In the genomic region with DNA sequence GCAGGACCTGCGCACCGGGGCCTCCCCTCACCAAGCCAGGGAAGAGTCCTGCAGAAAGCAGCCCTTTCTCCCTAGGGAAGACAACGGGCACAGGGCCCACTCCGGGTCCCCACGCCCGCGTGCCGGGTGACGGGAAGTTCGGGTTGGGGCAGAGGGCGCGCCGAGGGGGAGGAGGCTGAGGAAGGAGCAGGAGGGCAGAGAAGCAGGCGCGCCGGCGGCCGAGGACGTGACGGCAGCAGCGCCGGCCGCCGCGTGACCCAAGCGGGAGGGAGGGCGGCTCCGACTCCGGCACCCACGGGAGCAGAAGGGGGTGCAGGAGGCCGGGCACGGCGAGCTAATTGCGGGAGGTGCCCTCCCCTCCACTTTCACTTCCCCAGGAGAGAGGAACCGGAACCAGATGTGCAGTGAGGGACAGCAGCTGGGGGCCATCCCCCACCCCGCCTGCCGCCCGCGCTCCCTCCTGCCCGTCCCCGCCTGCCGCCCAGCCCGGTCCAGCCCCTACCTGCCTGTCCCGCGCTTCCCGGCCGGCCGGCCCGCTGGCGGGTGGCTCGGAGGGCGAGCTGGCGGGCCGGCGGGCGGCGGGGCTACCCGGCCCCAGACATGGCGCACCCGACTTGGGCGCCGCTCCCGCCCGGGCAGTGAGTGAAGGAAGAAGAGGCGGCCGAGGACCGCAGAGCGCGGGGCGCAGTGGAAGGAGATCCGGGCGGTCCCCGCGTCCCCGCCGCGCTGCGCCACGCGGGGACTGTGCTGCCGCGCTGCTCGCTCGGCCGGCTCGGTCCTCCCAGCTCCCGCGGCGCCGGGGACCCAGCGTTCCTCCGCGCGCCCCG, we compare ENCODE assay signal across 8 cellular contexts. TPM values are rescaled to one million over a fixed set of nuclear protein-coding genes. Genes with fewer than 3 reads are reported as not detected.
A peak's percentile ranks its signal among the peaks of the same experiment; 100 is the strongest.
DNase-seq lines count a peak whose midpoint lies in the region; ATAC-seq and TF ChIP-seq lines count a peak whose summit lies in the region.

No MANE protein-coding gene starts in this region.

- no peaks in the 10 kb centered on the region for H3K9me3 ChIP-seq in A673 (ENCODE audit: low read depth, low read length, poor library complexity, severe bottlenecking)
- H3K9me3 ChIP-seq in endocrine pancreas (ENCODE audit: control insufficient read depth, low read length), result no peaks in the 10 kb centered on the region

- H3K27ac ChIP-seq in A673 (ENCODE audit: low read depth, low read length, poor library complexity, severe bottlenecking), result peak overlapping the region; percentile 94

- H3K27me3 ChIP-seq in A673 (replicated peaks; ENCODE audit: insufficient read depth, low read depth, low read length, poor library complexity), result no peaks in the 10 kb centered on the region
- H3K27me3 ChIP-seq in endocrine pancreas (ENCODE audit: control insufficient read depth, insufficient read depth, low read length), result no peaks in the 10 kb centered on the region

- H3K36me3 ChIP-seq in A673 (ENCODE audit: insufficient read depth, low read length, poor library complexity, severe bottlenecking), result peaks cover 28% of the 10 kb centered on the region
- peaks cover 2% of the 10 kb centered on the region for H3K36me3 ChIP-seq in endocrine pancreas (ENCODE audit: control insufficient read depth, insufficient read depth, low read length)

- DNase-seq in A673 (ENCODE audit: low spot score), result peak; percentile 52
- peak; percentile 28 for DNase-seq in NCI-H510A (lab: John Stamatoyannopoulos, UW)
- peak; percentile 86 for DNase-seq in activated CD8-positive, alpha-beta memory T cell treated with anti-CD3 and anti-CD28 coated beads for 24 hours
- DNase-seq in midbrain (lab: John Stamatoyannopoulos, UW), result peak; percentile 68
- DNase-seq in stimulated activated CD8-positive, alpha-beta memory T cell treated with anti-CD3 and anti-CD28 coated beads, Interleukin-4, amount 100 ng/mL, for 24 hours (ENCODE audit: low read depth), result peak; percentile 57

- peak overlapping the region; percentile 86 for H3K9ac ChIP-seq in endocrine pancreas (ENCODE audit: control insufficient read depth, insufficient read depth, low read length)

- BruUV-seq in A673 (replicated peaks; lab: Mats Ljungman, UMichigan), result no TSS peak

- H3K4me1 ChIP-seq in A673 (ENCODE audit: insufficient read depth, low read length, poor library complexity, severe bottlenecking) (peaks cover 6% of the 10 kb centered on the region), endocrine pancreas (ENCODE audit: control insufficient read depth, insufficient read depth, low read length) (no peaks in the 10 kb centered on the region)

- ATAC-seq in GM18519 (IDR thresholded peaks at IDR 0.05; ENCODE audit: low FRiP score, unreplicated experiment) (peak; percentile 37), HG02981 (IDR thresholded peaks at IDR 0.05; ENCODE audit: unreplicated experiment) (peak; percentile 59)

- H3K4me3 ChIP-seq in A673 (ENCODE audit: low read depth, low read length, poor library complexity, severe bottlenecking), result peak overlapping the region; percentile 98
- peak overlapping the region; percentile 51 for H3K4me3 ChIP-seq in endocrine pancreas (ENCODE audit: control insufficient read depth, insufficient read depth, low read length)

- no peak for TF ChIP-seq CTCF in A673 (conservative IDR thresholded peaks at IDR 0.05; ENCODE audit: low read depth, low read length)

- intact Hi-C loops in A673 (cut with micrococcal nuclease; ENCODE audit: unreplicated experiment), result loop anchor here (2.0 kb wide), 1 partner anchor 149 kb away; no protein-coding TSS in a partner anchor

- CTCF ChIA-PET in A673 (lab: Charles Lee), result interaction anchor here (0.6 to 1.6 kb wide), 8 partner anchors 10 to 1239 kb away, joined by 3 to 14 read pairs (median 5); a partner anchor contains a TSS

- POLR2A ChIA-PET in A673 (lab: Charles Lee; ENCODE audit: low non-redundant PET), result interaction anchor here (0.6 to 0.7 kb wide), 3 partner anchors 18 to 44 kb away, joined by 3 to 16 read pairs (median 7); no protein-coding TSS in a partner anchor

RNA-seq across cellular contexts. Expression of a gene that starts 0.5 kb away (rescaled TPM):
- 61.5 and 66.6 TPM in 2 replicates for total RNA-seq in A673 (2021)

RNA-seq across cellular contexts. Expression of a gene that starts 12.4 kb away (rescaled TPM):
- 37.8 and 40.8 TPM in 2 replicates for total RNA-seq in A673 (2021)

RNA-seq across cellular contexts. Expression of a gene that starts 17.3 kb away (rescaled TPM):
- total RNA-seq in A673 (2021), result 90.7 and 97.3 TPM in 2 replicates

RNA-seq across cellular contexts. Expression of a gene that starts 21.7 kb away (rescaled TPM):
- 8.7 and 14.4 TPM in 2 replicates for total RNA-seq in A673 (2021)

RNA-seq across cellular contexts. Expression of a gene that starts 23.2 kb away (rescaled TPM):
- total RNA-seq in A673 (2021), result 58.8 and 67.3 TPM in 2 replicates

Comparison
In these comparisons a context has a peak if more than half of its experiments do, and no peak if none do; other contexts are left out.
1. Peak in every context shown above with its lines: DNase-seq, ATAC-seq, H3K4me3 ChIP-seq and H3K27ac ChIP-seq.
2. DNase-seq: peak in every context shown above with its lines; median percentile 86 in activated CD8-positive, alpha-beta memory T cell treated with anti-CD3 and anti-CD28 coated beads for 24 hours; 68 in midbrain; 57 in stimulated activated CD8-positive, alpha-beta memory T cell treated with anti-CD3 and anti-CD28 coated beads, Interleukin-4, amount 100 ng/mL, for 24 hours; 52 in A673; 28 in NCI-H510A.